ENCODE assay signal across 1 cellular context in the genomic region with DNA sequence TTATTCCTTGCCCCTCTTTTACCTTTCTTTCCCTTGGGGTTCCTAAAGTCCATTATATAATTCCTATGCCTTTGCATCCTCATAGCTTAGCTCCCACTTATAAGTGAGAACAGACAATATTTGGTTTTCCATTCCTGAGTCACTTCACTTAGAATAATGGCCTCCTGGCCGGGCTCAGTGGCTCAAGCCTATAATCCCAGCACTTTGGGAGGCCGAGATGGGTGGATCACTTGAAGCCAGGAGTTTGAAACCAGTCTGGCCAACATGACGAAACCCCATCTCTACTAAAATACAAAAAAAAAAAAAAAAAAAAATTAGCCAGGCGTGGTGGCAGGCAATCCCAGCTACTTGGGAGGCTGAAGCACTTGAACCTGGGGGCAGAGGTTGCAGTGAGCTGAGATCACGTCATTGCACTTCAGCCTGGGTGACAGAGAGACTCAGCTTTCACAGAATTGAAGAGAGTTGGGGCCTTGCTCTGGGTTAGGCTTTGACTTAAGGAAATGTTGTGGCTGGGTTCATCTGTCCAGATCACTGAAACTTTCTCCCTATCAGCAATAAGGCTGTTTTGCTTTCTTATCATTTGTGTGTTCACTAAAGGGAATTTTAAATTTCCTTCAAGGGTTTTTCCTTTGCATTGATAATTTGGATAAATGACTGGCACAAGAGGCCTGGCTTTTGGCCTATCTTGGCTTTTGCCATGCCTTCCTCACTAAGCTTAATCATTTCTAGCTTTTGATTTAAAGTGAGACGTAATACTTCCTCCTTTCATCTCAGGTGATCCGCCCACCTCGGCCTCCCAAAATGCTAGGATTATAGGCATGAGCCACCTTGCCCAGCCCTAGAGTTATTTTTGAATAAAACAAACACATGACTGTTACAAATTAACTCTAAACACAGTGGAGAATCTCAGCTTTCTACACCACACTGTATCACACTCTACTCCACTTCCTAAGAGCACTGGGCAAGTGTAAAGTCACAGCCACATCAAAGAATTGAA.
TF ChIP-seq lines count a peak whose summit lies in the region.

No MANE protein-coding gene starts in this region.

TF ChIP-seq in GM12878, 131 proteins besides CTCF, POLR2A, EP300 and RAD21 (continued from another document):
- TF ChIP-seq IKZF2 (IDR thresholded peaks at IDR 0.05) = peak; percentile 73 to 75
- peak; percentile 72 for TF ChIP-seq TCF7 (IDR thresholded peaks at IDR 0.05; ENCODE audit: borderline replicate concordance)
- TF ChIP-seq EED (IDR thresholded peaks at IDR 0.05; ENCODE audit: low read depth) = peak; percentile 46; the same call in 1 of the 2 replicates
- peak; percentile 64; a peak in 3 of 4 replicates for TF ChIP-seq BHLHE40 (IDR thresholded peaks at IDR 0.05; ENCODE audit: borderline replicate concordance in 1 of 2, low read depth in 2 of 2, low read length in 1 of 2)
